ENCODE assay signal across 38 cellular contexts in the genomic region with DNA sequence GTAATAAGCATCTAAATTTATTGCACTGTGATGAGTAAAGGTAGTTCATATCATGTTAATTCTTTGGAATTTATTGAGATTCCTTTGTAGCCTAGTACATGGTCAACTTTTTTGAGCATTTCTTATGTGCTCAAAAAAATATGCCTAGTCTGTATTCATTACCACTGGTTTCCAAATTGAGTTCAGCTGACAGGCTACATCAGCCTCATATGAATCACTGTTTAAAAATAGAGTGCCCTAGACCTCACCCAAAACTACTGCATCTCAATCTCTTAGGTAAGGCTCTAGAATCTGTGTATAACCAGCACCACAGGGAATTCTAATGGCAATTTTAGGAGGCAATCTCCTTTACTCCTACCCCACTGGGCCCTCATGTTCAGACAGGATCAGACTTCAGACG. TPM values are rescaled to one million over a fixed set of nuclear protein-coding genes. Genes with fewer than 3 reads are reported as not detected.
"Had no signal": no experiment of that assay in that cellular context is flagged by ENCODE, and none has a peak within 500 bp of the region (broad histone marks: within the 10 kb centered on the region; RNA-seq: fewer than 3 reads in every experiment).

No MANE protein-coding gene starts in this region.

- H3K4me1 ChIP-seq: Peyer's patch had no signal

- H3K36me3 ChIP-seq: brain microvascular endothelial cell, Peyer's patch had no signal

- DNase-seq: activated CD4-positive, alpha-beta T cell treated with anti-CD3 and anti-CD28 coated beads for 1 hour; activated CD4-positive, alpha-beta T cell treated with anti-CD3 and anti-CD28 coated beads for 48 hours; activated CD4-positive, alpha-beta T cell treated with anti-CD3 and anti-CD28 coated beads, Interleukin-2, amount 50 U/mL, for 4 hours; activated CD4-positive, CD25-positive, alpha-beta regulatory T cell; activated CD8-positive, alpha-beta T cell treated with anti-CD3 and anti-CD28 coated beads for 36 hours; activated effector memory CD4-positive, alpha-beta T cell treated with anti-CD3 and anti-CD28 coated beads, Interleukin-2, amount 50 U/mL, for 16 hours; activated naive CD4-positive, alpha-beta T cell; activated naive CD4-positive, alpha-beta T cell treated with anti-CD3 and anti-CD28 coated beads, Interleukin-2, amount 50 U/mL, for 16 hours; activated naive CD8-positive, alpha-beta T cell treated with anti-CD3 and anti-CD28 coated beads for 36 hours; activated T-cell treated with anti-CD3 and anti-CD28 coated beads, Interleukin-2, amount 50 U/mL, for 1 hour; activated T-cell treated with anti-CD3 and anti-CD28 coated beads, Interleukin-2, amount 50 U/mL, for 72 hours; amniotic stem cell; aorta; brain microvascular endothelial cell; central memory CD4-positive, alpha-beta T cell; MM.1S; MV-4-11; NCI-H1092; NCI-H1436 treated with DMSO at 0.1 percent for 48 hours; NCI-H1694 treated with DMSO at 0.1 percent for 48 hours; NCI-H2029; NCI-H2171; NCI-H226; NCI-H446 treated with DMSO at 0.1 percent for 48 hours; NCI-H524; NK-92 treated with Interleukin-12 subunit alpha and Interleukin-12 subunit beta, amount 100 ng/mL, for 24 hours; PC-3; Peyer's patch; RPMI8226; SHP77 treated with DMSO at 0.1 percent for 48 hours; SW 1271; T-helper 1 cell; T-helper 2 cell; T-helper 9 cell had no signal

- ATAC-seq: activated CD8-positive, alpha-beta T cell treated with anti-CD3 and anti-CD28 coated beads for 36 hours; activated T-cell treated with anti-CD3 and anti-CD28 coated beads, Interleukin-2, amount 50 U/mL, for 72 hours; activated T-helper 17 cell treated with anti-CD3 and anti-CD28 coated beads, Interleukin-2, amount 50 U/mL, for 72 hours; PC-3 had no signal

- H3K27ac ChIP-seq: brain microvascular endothelial cell, Peyer's patch, VCaP had no signal

- H3K4me3 ChIP-seq: Peyer's patch had no signal

- H3K9me3 ChIP-seq: Peyer's patch had no signal

RNA-seq across cellular contexts. Expression of gene FOXF2, which starts 16.7 kb away (rescaled TPM):
- total RNA-seq: activated CD8-positive, alpha-beta memory T cell treated with anti-CD3 and anti-CD28 coated beads for 36 hours; activated CD8-positive, alpha-beta T cell treated with anti-CD3 and anti-CD28 coated beads for 36 hours; activated naive CD8-positive, alpha-beta T cell treated with anti-CD3 and anti-CD28 coated beads for 36 hours; activated T-cell treated with anti-CD3 and anti-CD28 coated beads, Interleukin-2, amount 50 U/mL, for 72 hours; activated T-helper 17 cell treated with anti-CD3 and anti-CD28 coated beads, Interleukin-2, amount 50 U/mL, for 72 hours; LHCN-M2; PC-3 had no signal
